ENCODE assay signal across 29 cellular contexts in the genomic region with DNA sequence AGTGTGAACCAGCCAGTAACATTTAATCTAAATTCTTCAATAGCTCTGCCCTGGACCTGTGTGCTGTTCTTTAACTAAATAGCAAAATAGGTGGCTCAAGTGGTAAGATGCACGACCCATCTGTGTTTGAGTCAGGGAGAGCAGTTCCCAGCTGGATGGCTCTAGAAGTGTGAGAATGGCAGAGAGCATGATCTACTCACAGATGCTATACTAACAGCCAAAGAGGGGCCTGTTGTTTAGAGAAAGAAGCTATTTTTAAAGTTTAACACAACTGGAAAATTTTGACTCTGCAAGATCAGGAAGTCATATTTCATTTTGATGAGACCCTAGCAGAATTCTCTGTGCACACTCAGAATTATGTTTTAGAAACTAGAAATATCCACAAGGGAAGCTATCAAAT.
"Had no signal": no experiment of that assay in that cellular context is flagged by ENCODE, and none has a peak within 500 bp of the region (broad histone marks: within the 10 kb centered on the region; RNA-seq: fewer than 3 reads in every experiment).

No MANE protein-coding gene starts in this region.

- H3K27ac ChIP-seq: brain microvascular endothelial cell, coronary artery, esophagus muscularis mucosa, gastroesophageal sphincter, WERI-Rb-1 had no signal

- H3K4me3 Mint-ChIP-seq: activated B cell treated with CpG ODN at 0.5 μM for 24 hours; activated CD8-positive, alpha-beta T cell treated with anti-CD3 and anti-CD28 coated beads for 36 hours; activated naive CD8-positive, alpha-beta T cell; activated T-cell treated with anti-CD3 and anti-CD28 coated beads, Interleukin-2, amount 50 U/mL, for 4 hours; activated T-helper 17 cell treated with anti-CD3 and anti-CD28 coated beads, Interleukin-2, amount 50 U/mL, for 72 hours; central memory CD8-positive, alpha-beta T cell; dendritic cell treated with granulocyte-macrophage colony-stimulating factor and Interleukin-4, amounts not matched to agents 40 ng/mL and 50 ng/mL, for 4 days; endodermal cell had no signal

- ATAC-seq: activated CD4-positive, CD25-positive, alpha-beta regulatory T cell treated with anti-CD3 and anti-CD28 coated beads, Interleukin-2, amount 50 U/mL, for 24 hours; activated CD8-positive, alpha-beta T cell treated with anti-CD3 and anti-CD28 coated beads for 36 hours; activated T-cell treated with anti-CD3 and anti-CD28 coated beads, Interleukin-2, amount 50 U/mL, for 4 hours; activated T-helper 17 cell treated with anti-CD3 and anti-CD28 coated beads, Interleukin-2, amount 50 U/mL, for 72 hours; gastroesophageal sphincter had no signal

- H3K27me3 ChIP-seq: brain microvascular endothelial cell, dorsolateral prefrontal cortex, esophagus muscularis mucosa, gastroesophageal sphincter had no signal

- H3K9me3 Mint-ChIP-seq: activated B cell treated with CpG ODN at 0.5 μM for 24 hours; activated CD8-positive, alpha-beta T cell treated with anti-CD3 and anti-CD28 coated beads for 36 hours; activated T-helper 17 cell treated with anti-CD3 and anti-CD28 coated beads, Interleukin-2, amount 50 U/mL, for 72 hours; central memory CD8-positive, alpha-beta T cell; dendritic cell treated with granulocyte-macrophage colony-stimulating factor and Interleukin-4, amounts not matched to agents 40 ng/mL and 50 ng/mL, for 4 days; endodermal cell had no signal

- H3K9me3 ChIP-seq: esophagus muscularis mucosa, gastroesophageal sphincter had no signal

- H3K4me3 ChIP-seq: coronary artery, dorsolateral prefrontal cortex, esophagus muscularis mucosa, gastroesophageal sphincter had no signal

- H3K27me3 Mint-ChIP-seq: activated CD8-positive, alpha-beta T cell treated with anti-CD3 and anti-CD28 coated beads for 36 hours; activated naive CD8-positive, alpha-beta T cell; central memory CD8-positive, alpha-beta T cell had no signal

- H3K36me3 ChIP-seq: brain microvascular endothelial cell, esophagus muscularis mucosa, gastroesophageal sphincter, WERI-Rb-1 had no signal

- H3K27ac Mint-ChIP-seq: activated B cell treated with CpG ODN at 0.5 μM for 24 hours; activated CD8-positive, alpha-beta T cell treated with anti-CD3 and anti-CD28 coated beads for 36 hours; activated naive CD8-positive, alpha-beta T cell; activated T-helper 17 cell treated with anti-CD3 and anti-CD28 coated beads, Interleukin-2, amount 50 U/mL, for 72 hours; dendritic cell treated with granulocyte-macrophage colony-stimulating factor and Interleukin-4, amounts not matched to agents 40 ng/mL and 50 ng/mL, for 4 days; endodermal cell had no signal

- H3K4me1 Mint-ChIP-seq: activated B cell treated with CpG ODN at 0.5 μM for 24 hours; activated T-helper 17 cell treated with anti-CD3 and anti-CD28 coated beads, Interleukin-2, amount 50 U/mL, for 72 hours; central memory CD8-positive, alpha-beta T cell had no signal

- DNase-seq: activated B cell treated with CpG ODN at 0.5 μM for 24 hours; activated CD4-positive, alpha-beta T cell treated with anti-CD3 and anti-CD28 coated beads for 48 hours; activated CD4-positive, alpha-beta T cell treated with anti-CD3 and anti-CD28 coated beads, Interleukin-2, amount 50 U/mL, for 1 hour; activated CD4-positive, alpha-beta T cell treated with anti-CD3 and anti-CD28 coated beads, Interleukin-2, amount 50 U/mL, for 48 hours; activated CD8-positive, alpha-beta memory T cell treated with anti-CD3 and anti-CD28 coated beads for 24 hours; activated CD8-positive, alpha-beta T cell treated with anti-CD3 and anti-CD28 coated beads for 36 hours; activated effector memory CD4-positive, alpha-beta T cell treated with Interleukin-2 at 50 U/mL for 16 hours; activated gamma-delta T cell treated with Interleukin-2 at 50 U/mL for 16 hours; activated naive CD4-positive, alpha-beta T cell treated with anti-CD3 and anti-CD28 coated beads, Interleukin-2, amount 50 U/mL, for 16 hours; activated naive CD4-positive, alpha-beta T cell treated with Interleukin-2 at 50 U/mL for 16 hours; activated T-cell treated with anti-CD3 and anti-CD28 coated beads, Interleukin-2, amount 50 U/mL, for 4 hours; amniotic stem cell; anterior cingulate cortex; brain microvascular endothelial cell; dorsolateral prefrontal cortex; effector memory CD4-positive, alpha-beta T cell; endodermal cell; erythroblast; foreskin melanocyte; T-helper 2 cell; WERI-Rb-1 had no signal
